12 cellular contexts compared by ENCODE assay signal in the genomic region with DNA sequence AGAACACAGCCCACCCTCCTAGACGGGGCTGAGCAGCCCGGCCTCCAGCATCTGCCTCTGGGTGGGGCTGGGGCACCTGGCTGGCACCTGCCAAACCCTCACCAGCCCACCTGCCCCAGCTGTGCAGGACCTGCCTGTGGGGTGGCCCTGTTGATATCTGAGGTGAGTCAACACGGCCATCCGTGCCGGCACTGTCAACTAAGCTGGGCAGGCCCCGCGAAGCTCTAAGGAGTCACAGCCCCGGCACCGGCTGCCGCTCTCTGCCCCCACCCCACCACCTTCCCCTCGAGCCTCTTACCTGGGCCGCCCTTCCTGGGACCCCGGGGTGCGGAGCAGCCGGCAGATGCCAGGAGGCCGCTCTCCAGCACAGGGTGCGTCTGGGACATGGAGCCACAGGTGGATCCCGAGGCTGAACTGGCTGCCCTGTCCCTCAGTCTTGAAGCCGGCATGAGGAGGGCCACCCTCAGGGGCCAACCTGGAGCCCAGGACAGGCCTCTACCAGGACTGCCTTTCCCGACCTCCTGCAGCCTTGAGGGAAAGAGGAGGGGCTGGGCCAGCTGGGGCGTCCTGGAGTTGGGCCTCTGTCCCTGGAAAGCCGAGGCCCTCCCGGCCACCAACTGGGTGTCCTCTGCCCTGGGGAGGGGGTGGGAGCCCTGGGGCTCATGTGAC. TPM values are rescaled to one million over a fixed set of nuclear protein-coding genes. Genes with fewer than 3 reads are reported as not detected.
DNase-seq lines count a peak whose midpoint lies in the region; ATAC-seq and TF ChIP-seq lines count a peak whose summit lies in the region.
"Had no signal": no experiment of that assay in that cellular context is flagged by ENCODE, and none has a peak within 500 bp of the region (broad histone marks: within the 10 kb centered on the region; RNA-seq: fewer than 3 reads in every experiment).

No MANE protein-coding gene starts in this region.

- DNase-seq in Right ventricle myocardium inferior (ENCODE audit: missing footprints) (peak; percentile 59), cardiac septum (ENCODE audit: low spot score) (no peak), NB4 (ENCODE audit: low read depth) (peak; percentile 56), right cardiac atrium (peak in 2 of 3 donors; percentile 49 to 51), tibial artery (no peak), NCI-H146 (lab: John Stamatoyannopoulos, UW) (no peak), UCSD-AML1 (lab: John Stamatoyannopoulos, UW; ENCODE audit: unreplicated experiment) (no peak), SIG-M5 treated with dmso at 0.1 percent for 504 hours (lab: John Stamatoyannopoulos, UW; ENCODE audit: unreplicated experiment) (no peak)
- DNase-seq: activated CD4-positive, alpha-beta T cell treated with anti-CD3 and anti-CD28 coated beads for 4 hours; activated T-cell treated with anti-CD3 and anti-CD28 coated beads, Interleukin-2, amount 50 U/mL, for 1 hour; Karpas-422 had no signal

- intact Hi-C loops in Right ventricle myocardium inferior (cut with DNase I): no loop called here
- intact Hi-C loops in cardiac septum (cut with DNase I): no loop called here
- intact Hi-C loops in right cardiac atrium (cut with DNase I): no loop called here
- intact Hi-C loops in tibial artery (cut with DNase I; ENCODE audit: low total_unique reads): no loop called here

- H3K9me3 ChIP-seq in right cardiac atrium (ENCODE audit: control insufficient read depth, low read length): no peaks in the 10 kb centered on the region
- no peaks in the 10 kb centered on the region for H3K9me3 ChIP-seq in tibial artery

- ATAC-seq in Right ventricle myocardium inferior (peak; percentile 17), right cardiac atrium (peak in 1 of 2 donors; percentile 3)

- TF ChIP-seq POLR2A in NB4 (IDR thresholded peaks at IDR 0.05; ENCODE audit: extremely low read depth, insufficient read length): no peak

- H3K27me3 ChIP-seq in right cardiac atrium (ENCODE audit: control insufficient read depth, insufficient read depth): no peaks in the 10 kb centered on the region
- peaks cover 0 to 80% of the 10 kb centered on the region in 2 donors for H3K27me3 ChIP-seq in tibial artery

- H3K27ac ChIP-seq in right cardiac atrium (ENCODE audit: low read length) (no peak overlapping the region), tibial artery (no peak overlapping the region)

- H3K4me1 ChIP-seq in right cardiac atrium (ENCODE audit: control insufficient read depth, insufficient read depth, low read length): no peaks in the 10 kb centered on the region
- no peaks in the 10 kb centered on the region for H3K4me1 ChIP-seq in tibial artery

- H3K4me3 ChIP-seq in NB4 (ENCODE audit: low read depth, low read length): peak overlapping the region; percentile 80
- no peak overlapping the region for H3K4me3 ChIP-seq in right cardiac atrium (ENCODE audit: low read length)
- peak overlapping the region; percentile 9 to 10 for H3K4me3 ChIP-seq in tibial artery

- H3K36me3 ChIP-seq in tibial artery: no peaks in the 10 kb centered on the region

- no peak for TF ChIP-seq CTCF in NB4 (IDR thresholded peaks at IDR 0.05; ENCODE audit: low read depth, low read length)
- TF ChIP-seq CTCF in tibial artery (IDR thresholded peaks at IDR 0.05): no peak

- 58% methylated on average over 23 of the region's 23 CpGs for WGBS in right cardiac atrium

RNA-seq across cellular contexts. Expression of a gene that starts 0.5 kb away (rescaled TPM):
- total RNA-seq in Right ventricle myocardium inferior (11.1 TPM), cardiac septum (5.9 TPM), right cardiac atrium (1 to 10 TPM; 5.6 to 8.5 (median 6.9) TPM)
- 7.3 TPM for polyA plus RNA-seq in right cardiac atrium
- total RNA-seq: osteoblast had no signal

Comparison
In these comparisons a context has a peak if more than half of its experiments do, and no peak if none do; other contexts are left out.
1. DNase-seq: peak in Right ventricle myocardium inferior (single experiment), NB4 (single experiment) and right cardiac atrium (2 of 3); none in cardiac septum (single experiment), tibial artery (0 of 2), NCI-H146 (single experiment), UCSD-AML1 (single experiment) and SIG-M5 treated with dmso at 0.1 percent for 504 hours (single experiment).